ENCODE assay signal across 9 cellular contexts in genomic region chr7:2709553-2710165, GRCh38. TPM values are rescaled to one million over a fixed set of nuclear protein-coding genes. Genes with fewer than 3 reads are reported as not detected.
DNase-seq lines count a peak whose midpoint lies in the region; ATAC-seq and TF ChIP-seq lines count a peak whose summit lies in the region.
"Had no signal": no experiment of that assay in that cellular context is flagged by ENCODE, and none has a peak within 500 bp of the region (broad histone marks: within the 10 kb centered on the region; RNA-seq: fewer than 3 reads in every experiment).

No MANE protein-coding gene starts in this region.

- H3K36me3 ChIP-seq in RWPE2 (ENCODE audit: low read depth): no peaks in the 10 kb centered on the region

- intact Hi-C loops in left cardiac atrium (cut with DNase I): no loop called here

- no peaks in the 10 kb centered on the region for H3K27me3 ChIP-seq in RWPE2 (ENCODE audit: insufficient read depth, poor library complexity, severe bottlenecking)

- DNase-seq in CD1c-positive myeloid dendritic cell (ENCODE audit: extremely low spot score) (peak; percentile 78), RWPE2 (ENCODE audit: low spot score) (peak; percentile 67), left cardiac atrium (peak; percentile 65), retina (peak; percentile 84), NCI-H1105 (lab: John Stamatoyannopoulos, UW) (no peak)
- peak; percentile 77 for DNase-seq in activated naive CD4-positive, alpha-beta T cell treated with anti-CD3 and anti-CD28 coated beads, Interleukin-2, amount 50 U/mL, for 16 hours

- H3K4me1 ChIP-seq in RWPE2 (ENCODE audit: insufficient read depth, poor library complexity, severe bottlenecking): no peaks in the 10 kb centered on the region

- H3K27ac ChIP-seq in RWPE2 (ENCODE audit: poor library complexity, severe bottlenecking): no peak overlapping the region
- H3K27ac ChIP-seq: SK-N-MC had no signal

- no peaks in the 10 kb centered on the region for H3K9me3 ChIP-seq in RWPE2 (ENCODE audit: severe bottlenecking)

- H3K4me3 ChIP-seq in RWPE2 (ENCODE audit: severe bottlenecking): no peak overlapping the region
- H3K4me3 ChIP-seq: SK-N-MC had no signal

- peak; percentile 84 for ATAC-seq in GM19351 (IDR thresholded peaks at IDR 0.05; ENCODE audit: unreplicated experiment)
- peak; percentile 83 for ATAC-seq in HG03432 (IDR thresholded peaks at IDR 0.05; ENCODE audit: unreplicated experiment)
- peak; percentile 65 for ATAC-seq in RWPE2 (ENCODE audit: low read depth)
- ATAC-seq in left cardiac atrium: peak; percentile 54 to 60

- peak; percentile 76 for TF ChIP-seq CTCF in RWPE2 (IDR thresholded peaks at IDR 0.05; ENCODE audit: poor library complexity, severe bottlenecking)

RNA-seq across cellular contexts. Expression of gene AMZ1, which starts 21.7 kb away (rescaled TPM):
- total RNA-seq in left cardiac atrium: under 1 TPM; 0.27 to 0.34 TPM
